9 cellular contexts compared by ENCODE assay signal in the genomic region with DNA sequence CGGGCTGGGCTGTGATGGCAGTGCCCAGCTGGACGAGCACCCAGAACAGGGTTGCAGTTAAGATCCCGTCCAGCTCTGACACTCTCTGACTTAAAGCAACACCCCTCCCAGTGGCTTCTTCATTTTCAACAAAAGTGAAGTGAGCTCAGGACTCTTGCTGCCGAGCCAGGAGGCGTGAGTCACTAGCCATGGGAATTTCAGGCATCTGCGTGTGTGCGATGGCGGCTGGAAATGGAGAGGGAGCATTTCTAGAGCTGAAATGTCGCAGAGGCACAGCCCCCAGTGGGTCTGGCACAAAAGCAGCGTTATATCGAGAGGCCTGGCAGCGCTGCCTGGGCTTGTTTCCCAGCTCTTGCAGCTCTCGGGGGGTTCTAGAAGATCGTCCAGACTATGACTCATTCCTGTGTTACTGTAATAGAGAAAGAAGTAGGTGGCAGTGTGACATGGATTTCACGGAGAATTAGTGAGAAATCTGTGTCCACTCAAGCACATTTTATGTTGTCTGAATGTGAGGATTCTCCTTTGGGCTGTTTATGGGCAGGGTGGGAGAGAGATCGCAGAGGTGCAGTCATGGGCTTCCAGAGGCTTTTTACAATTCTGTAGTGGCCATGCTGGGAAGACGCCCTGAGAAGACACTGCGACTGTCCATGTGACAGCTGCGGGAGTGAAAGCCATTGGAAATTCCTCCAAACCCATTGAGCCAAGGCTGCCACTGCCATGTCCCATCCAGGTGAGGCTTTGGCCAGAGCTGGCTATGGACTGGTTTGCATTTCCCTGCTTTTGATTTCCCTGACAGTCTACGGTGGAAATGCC.
DNase-seq lines count a peak whose midpoint lies in the region; ATAC-seq and TF ChIP-seq lines count a peak whose summit lies in the region.
"Had no signal": no experiment of that assay in that cellular context is flagged by ENCODE, and none has a peak within 500 bp of the region (broad histone marks: within the 10 kb centered on the region; RNA-seq: fewer than 3 reads in every experiment).

No MANE protein-coding gene starts in this region.

- H3K4me1 Mint-ChIP-seq in activated T-cell treated with anti-CD3 and anti-CD28 coated beads, Interleukin-2, amount 50 U/mL, for 72 hours (ENCODE audit: low read depth) = no peaks in the 10 kb centered on the region
- H3K4me1 Mint-ChIP-seq in activated CD4-positive, alpha-beta T cell treated with anti-CD3 and anti-CD28 coated beads, Interleukin-2, amount 10 ng/mL, durations not matched to agents 7 days and 5 days = no peaks in the 10 kb centered on the region
- H3K4me1 Mint-ChIP-seq: activated naive CD8-positive, alpha-beta T cell treated with anti-CD3 and anti-CD28 coated beads for 36 hours had no signal

- H3K36me3 ChIP-seq in suprapubic skin = no peaks in the 10 kb centered on the region

- no peak for TF ChIP-seq POLR2A in suprapubic skin (IDR thresholded peaks at IDR 0.05)

- CTCF ChIA-PET in activated CD4-positive, alpha-beta T cell treated with anti-CD3 and anti-CD28 coated beads, Interleukin-2, amount 10 ng/mL, durations not matched to agents 7 days and 5 days (lab: Charles Lee) = interaction anchor here (0.5 kb wide), 1 partner anchor 12 kb away, joined by 3 read pairs; no protein-coding TSS in a partner anchor

- DNase-seq in caudate nucleus (lab: John Stamatoyannopoulos, UW) (peak in 49 of 61 donors; percentile 10 to 73 (median 31)), left colon (peak; percentile 18 to 50), suprapubic skin (ENCODE audit: low spot score in 2 of 2) (peak; percentile 72 to 82)
- DNase-seq in activated T-cell treated with anti-CD3 and anti-CD28 coated beads, Interleukin-2, amount 50 U/mL, for 72 hours = no peak
- DNase-seq in activated effector memory CD4-positive, alpha-beta T cell treated with Interleukin-2 at 50 U/mL for 16 hours = no peak
- no peak for DNase-seq in activated CD4-positive, alpha-beta T cell treated with anti-CD3 and anti-CD28 coated beads, Interleukin-2, amount 10 ng/mL, durations not matched to agents 7 days and 5 days
- DNase-seq: activated naive CD8-positive, alpha-beta T cell treated with anti-CD3 and anti-CD28 coated beads for 36 hours had no signal

- H3K4me3 Mint-ChIP-seq in activated T-cell treated with anti-CD3 and anti-CD28 coated beads, Interleukin-2, amount 50 U/mL, for 72 hours = no peak overlapping the region
- no peak overlapping the region for H3K4me3 Mint-ChIP-seq in activated CD4-positive, alpha-beta T cell treated with anti-CD3 and anti-CD28 coated beads, Interleukin-2, amount 10 ng/mL, durations not matched to agents 7 days and 5 days
- H3K4me3 Mint-ChIP-seq: activated naive CD8-positive, alpha-beta T cell treated with anti-CD3 and anti-CD28 coated beads for 36 hours had no signal

- peaks cover 27% of the 10 kb centered on the region for H3K4me1 ChIP-seq in suprapubic skin

- H3K9me3 Mint-ChIP-seq in activated T-cell treated with anti-CD3 and anti-CD28 coated beads, Interleukin-2, amount 50 U/mL, for 72 hours = peaks cover 2 to 3% of the 10 kb centered on the region in 2 donors
- peaks cover 3% of the 10 kb centered on the region for H3K9me3 Mint-ChIP-seq in activated CD4-positive, alpha-beta T cell treated with anti-CD3 and anti-CD28 coated beads, Interleukin-2, amount 10 ng/mL, durations not matched to agents 7 days and 5 days
- H3K9me3 Mint-ChIP-seq: activated naive CD8-positive, alpha-beta T cell treated with anti-CD3 and anti-CD28 coated beads for 36 hours had no signal

- no peak overlapping the region for H3K27ac Mint-ChIP-seq in activated T-cell treated with anti-CD3 and anti-CD28 coated beads, Interleukin-2, amount 50 U/mL, for 72 hours
- no peak overlapping the region for H3K27ac Mint-ChIP-seq in activated CD4-positive, alpha-beta T cell treated with anti-CD3 and anti-CD28 coated beads, Interleukin-2, amount 10 ng/mL, durations not matched to agents 7 days and 5 days
- H3K27ac Mint-ChIP-seq: activated naive CD8-positive, alpha-beta T cell treated with anti-CD3 and anti-CD28 coated beads for 36 hours had no signal

- H3K36me3 Mint-ChIP-seq in activated T-cell treated with anti-CD3 and anti-CD28 coated beads, Interleukin-2, amount 50 U/mL, for 72 hours (ENCODE audit: insufficient read depth in 2 of 2) = no peaks in the 10 kb centered on the region
- H3K36me3 Mint-ChIP-seq in activated CD4-positive, alpha-beta T cell treated with anti-CD3 and anti-CD28 coated beads, Interleukin-2, amount 10 ng/mL, durations not matched to agents 7 days and 5 days (ENCODE audit: low read depth) = no peaks in the 10 kb centered on the region
- H3K36me3 Mint-ChIP-seq: activated naive CD8-positive, alpha-beta T cell treated with anti-CD3 and anti-CD28 coated beads for 36 hours had no signal

- no peak for TF ChIP-seq EP300 in Ishikawa (IDR thresholded peaks at IDR 0.05; ENCODE audit: borderline replicate concordance)
- TF ChIP-seq EP300 in suprapubic skin (IDR thresholded peaks at IDR 0.05) = no peak

- H3K4me3 ChIP-seq in suprapubic skin = peak overlapping the region; percentile 36

- WGBS in suprapubic skin = 30% methylated on average over 20 of the region's 20 CpGs

- H3K9me3 ChIP-seq in suprapubic skin = no peaks in the 10 kb centered on the region

- H3K27me3 Mint-ChIP-seq in activated T-cell treated with anti-CD3 and anti-CD28 coated beads, Interleukin-2, amount 50 U/mL, for 72 hours (ENCODE audit: low read depth) = peaks cover 11% of the 10 kb centered on the region
- peaks cover 2% of the 10 kb centered on the region for H3K27me3 Mint-ChIP-seq in activated CD4-positive, alpha-beta T cell treated with anti-CD3 and anti-CD28 coated beads, Interleukin-2, amount 10 ng/mL, durations not matched to agents 7 days and 5 days

- intact Hi-C loops in left colon (cut with DNase I, micrococcal nuclease) = no loop called here

- H3K27ac ChIP-seq in caudate nucleus (ENCODE audit: low read depth, low read length) (peak overlapping the region; percentile 56), suprapubic skin (peak overlapping the region; percentile 78)

- no peak for TF ChIP-seq CTCF in suprapubic skin (IDR thresholded peaks at IDR 0.05)

- ATAC-seq in left colon (peak; percentile 32), HG02884 (IDR thresholded peaks at IDR 0.05; ENCODE audit: unreplicated experiment) (no peak)
- no peak for ATAC-seq in activated T-cell treated with anti-CD3 and anti-CD28 coated beads, Interleukin-2, amount 50 U/mL, for 72 hours (replicated peaks in 1 of 2)

- POLR2A ChIA-PET in activated CD4-positive, alpha-beta T cell treated with anti-CD3 and anti-CD28 coated beads, Interleukin-2, amount 10 ng/mL, durations not matched to agents 7 days and 5 days (lab: Charles Lee) = no interaction called here

- no peaks in the 10 kb centered on the region for H3K27me3 ChIP-seq in suprapubic skin

- TF ChIP-seq RAD21 in Ishikawa (IDR thresholded peaks at IDR 0.05; ENCODE audit: low read depth) = peak; percentile 0; the same call in 1 of the 2 replicates

TF ChIP-seq in Ishikawa, 13 proteins besides CTCF, POLR2A, EP300 and RAD21:
- TF ChIP-seq CREB1 (IDR thresholded peaks at IDR 0.05; ENCODE audit: low read depth) = no peak
- no peak for TF ChIP-seq REST (IDR thresholded peaks at IDR 0.05; ENCODE audit: low read depth)
- TF ChIP-seq, protein P1, sequence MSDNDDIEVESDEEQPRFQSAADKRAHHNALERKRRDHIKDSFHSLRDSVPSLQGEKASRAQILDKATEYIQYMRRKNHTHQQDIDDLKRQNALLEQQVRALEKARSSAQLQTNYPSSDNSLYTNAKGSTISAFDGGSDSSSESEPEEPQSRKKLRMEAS (IDR thresholded peaks at IDR 0.05) = peak; percentile 37; the same call in 1 of the 2 replicates
- TF ChIP-seq USF1 (IDR thresholded peaks at IDR 0.05) = no peak
- peak; percentile 76 for TF ChIP-seq YY1 (IDR thresholded peaks at IDR 0.05; ENCODE audit: low read depth)
- 0 out of 2 replicates have a peak, but pooled peaks have one; percentile 24 for TF ChIP-seq TCF12 (IDR thresholded peaks at IDR 0.05; ENCODE audit: low read depth)
- no peak for TF ChIP-seq TAF1 (IDR thresholded peaks at IDR 0.05; ENCODE audit: low read depth)
- TF ChIP-seq NFIC (IDR thresholded peaks at IDR 0.05) = peak; percentile 50; the same call in 1 of the 2 replicates
- peak; percentile 86 for TF ChIP-seq TEAD4 (IDR thresholded peaks at IDR 0.05)

Comparison
In these comparisons a context has a peak if more than half of its experiments do, and no peak if none do; other contexts are left out.
1. DNase-seq: peak in caudate nucleus (49 of 61), left colon (2 of 2) and suprapubic skin (2 of 2); none in activated T-cell treated with anti-CD3 and anti-CD28 coated beads, Interleukin-2, amount 50 U/mL, for 72 hours (0 of 2), activated effector memory CD4-positive, alpha-beta T cell treated with Interleukin-2 at 50 U/mL for 16 hours (single experiment) and activated CD4-positive, alpha-beta T cell treated with anti-CD3 and anti-CD28 coated beads, Interleukin-2, amount 10 ng/mL, durations not matched to agents 7 days and 5 days (single experiment).